23 cellular contexts compared by ENCODE assay signal in genomic region chr1:170095976-170096725, GRCh38. TPM values are rescaled to one million over a fixed set of nuclear protein-coding genes. Genes with fewer than 3 reads are reported as not detected.
DNase-seq lines count a peak whose midpoint lies in the region; ATAC-seq, FAIRE-seq and TF ChIP-seq lines count a peak whose summit lies in the region.
"Had no signal": no experiment of that assay in that cellular context is flagged by ENCODE, and none has a peak within 500 bp of the region (broad histone marks: within the 10 kb centered on the region; RNA-seq: fewer than 3 reads in every experiment).

No MANE protein-coding gene starts in this region.

- CTCF ChIA-PET in Caco-2 (lab: Charles Lee), result no interaction called here
- CTCF ChIA-PET in H1 (lab: Charles Lee; ENCODE audit: partially characterized antibody), result interaction anchor here (0.8 to 0.9 kb wide), 2 partner anchors 22 to 37 kb away, joined by 3 read pairs; partner anchors contain the start of gene KIFAP3
- CTCF ChIA-PET in activated CD4-positive, alpha-beta memory T cell treated with anti-CD3 and anti-CD28 coated beads, Interleukin-2, amount 10 ng/mL, durations not matched to agents 7 days and 5 days (lab: Charles Lee), result no interaction called here

- TF ChIP-seq EP300 in H1 (IDR thresholded peaks at IDR 0.05; ENCODE audit: borderline replicate concordance in 1 of 2, low read depth in 2 of 2, low read length in 2 of 2), result no peak

- H3K4ac ChIP-seq in H1 (replicated peaks; ENCODE audit: insufficient read length, low read depth, low read length), result no peak overlapping the region

- no peaks in the 10 kb centered on the region for H3K9me3 ChIP-seq in Caco-2
- peaks cover 0 to 4% of the 10 kb centered on the region in 2 experiments; a peak in 1 of 4 replicates for H3K9me3 ChIP-seq in H1 (ENCODE audit: insufficient read depth in 2 of 2, low read depth in 1 of 2, low read length in 1 of 2)
- no peaks in the 10 kb centered on the region for H3K9me3 ChIP-seq in neural progenitor cell (ENCODE audit: low read depth)

- TF ChIP-seq CTCF in Caco-2 (IDR thresholded peaks at IDR 0.05; ENCODE audit: insufficient read depth in 1 of 2, low read depth in 1 of 2, low read length in 1 of 2, severe bottlenecking in 1 of 2, unreplicated experiment in 1 of 2), result no peak
- no peak for TF ChIP-seq CTCF in H1 (IDR thresholded peaks at IDR 0.05; ENCODE audit: control extremely low read depth in 1 of 3, insufficient read depth in 1 of 3, low read depth in 1 of 3, low read length in 3 of 3)
- no peak for TF ChIP-seq CTCF in neural progenitor cell (IDR thresholded peaks at IDR 0.05)

- H3K9me3 Mint-ChIP-seq in Caco-2 (ENCODE audit: unreplicated experiment) (peaks cover 10% of the 10 kb centered on the region), neural progenitor cell (peaks cover 10% of the 10 kb centered on the region)
- H3K9me3 Mint-ChIP-seq in activated naive CD4-positive, alpha-beta T cell treated with anti-CD3 and anti-CD28 coated beads, Interleukin-2, amount 50 U/mL, for 72 hours, result peaks cover 0 to 4% of the 10 kb centered on the region in 2 donors
- H3K9me3 Mint-ChIP-seq in activated CD4-positive, alpha-beta memory T cell treated with anti-CD3 and anti-CD28 coated beads, Interleukin-2, amount 10 ng/mL, durations not matched to agents 7 days and 5 days, result peaks cover 3% of the 10 kb centered on the region

- H2BK12ac ChIP-seq in H1 (ENCODE audit: low read depth, low read length), result no peak overlapping the region

- H3K9ac ChIP-seq in H1 (replicated peaks in 1 of 4; ENCODE audit: extremely low read depth in 1 of 4, low read depth in 3 of 4, low read length in 3 of 4), result no peak overlapping the region
- H3K9ac ChIP-seq in neural progenitor cell, result no peak overlapping the region

- TF ChIP-seq RAD21 in H1 (IDR thresholded peaks at IDR 0.05 in 1 of 2, conservative IDR thresholded peaks at IDR 0.05 in 1 of 2; ENCODE audit: low read depth in 2 of 2, low read length in 2 of 2), result no peak

- no peak overlapping the region for H3K56ac ChIP-seq in H1 (replicated peaks; ENCODE audit: insufficient read length, low read depth, low read length)

- H2BK20ac ChIP-seq in H1 (ENCODE audit: low read length), result no peak overlapping the region

- no peak overlapping the region for H4K91ac ChIP-seq in H1 (replicated peaks; ENCODE audit: insufficient read length, low read length)

- no peak for FAIRE-seq in H1 (lab: Jason Lieb, UNC)
- FAIRE-seq: GM12891, H54 had no signal

- H3K27ac Mint-ChIP-seq in Caco-2 (ENCODE audit: unreplicated experiment) (no peak overlapping the region), neural progenitor cell (peak overlapping the region; percentile 96)
- no peak overlapping the region for H3K27ac Mint-ChIP-seq in activated naive CD4-positive, alpha-beta T cell treated with anti-CD3 and anti-CD28 coated beads, Interleukin-2, amount 50 U/mL, for 72 hours
- H3K27ac Mint-ChIP-seq in activated CD4-positive, alpha-beta memory T cell treated with anti-CD3 and anti-CD28 coated beads, Interleukin-2, amount 10 ng/mL, durations not matched to agents 7 days and 5 days, result no peak overlapping the region

- H3K23me2 ChIP-seq in H1 (ENCODE audit: low read depth, low read length), result no peaks in the 10 kb centered on the region

- no peak overlapping the region for H3K18ac ChIP-seq in H1 (ENCODE audit: extremely low read depth, low read length)

- H3K4me1 Mint-ChIP-seq in Caco-2 (ENCODE audit: low read depth, unreplicated experiment), result no peaks in the 10 kb centered on the region
- H3K4me1 Mint-ChIP-seq in neural progenitor cell, result peaks cover 28% of the 10 kb centered on the region
- no peaks in the 10 kb centered on the region for H3K4me1 Mint-ChIP-seq in activated CD4-positive, alpha-beta memory T cell treated with anti-CD3 and anti-CD28 coated beads, Interleukin-2, amount 10 ng/mL, durations not matched to agents 7 days and 5 days

- no TSS peak for BruUV-seq in Caco-2 (replicated peaks; lab: Mats Ljungman, UMichigan)

- no peak overlapping the region for H2AK5ac ChIP-seq in H1 (ENCODE audit: low read depth, low read length)

- no peak overlapping the region for H3K4me3 ChIP-seq in Caco-2 (ENCODE audit: low read depth, low read length)
- no peak overlapping the region for H3K4me3 ChIP-seq in H1 (ENCODE audit: extremely low read depth in 1 of 4, insufficient read depth in 2 of 4, low read depth in 3 of 4, low read length in 4 of 4)
- peak overlapping the region; percentile 4 for H3K4me3 ChIP-seq in neural progenitor cell

- ATAC-seq in activated naive CD4-positive, alpha-beta T cell treated with anti-CD3 and anti-CD28 coated beads, Interleukin-2, amount 50 U/mL, for 72 hours, result no peak

- no peak overlapping the region for H3K14ac ChIP-seq in H1 (ENCODE audit: insufficient read length)

- no peaks in the 10 kb centered on the region for H3K27me3 ChIP-seq in Caco-2 (replicated peaks; ENCODE audit: control insufficient read depth, insufficient read depth, low read length)
- H3K27me3 ChIP-seq in H1 (replicated peaks in 1 of 4; ENCODE audit: control insufficient read depth in 3 of 4, extremely low read depth in 1 of 4, insufficient read depth in 3 of 4, low read length in 3 of 4), result no peaks in the 10 kb centered on the region
- peaks cover 39% of the 10 kb centered on the region for H3K27me3 ChIP-seq in neural progenitor cell

- H3K79me2 ChIP-seq in H1 (ENCODE audit: control insufficient read depth in 1 of 2, insufficient read depth in 2 of 2, low read length in 2 of 2) (no peaks in the 10 kb centered on the region), neural progenitor cell (ENCODE audit: low read depth) (no peaks in the 10 kb centered on the region)

- no peak overlapping the region for H3K4me2 ChIP-seq in H1 (ENCODE audit: insufficient read depth in 1 of 2, low read depth in 2 of 2, low read length in 2 of 2)
- H3K4me2 ChIP-seq in neural progenitor cell, result peak overlapping the region; percentile 53

- H3K4me3 Mint-ChIP-seq in Caco-2 (ENCODE audit: unreplicated experiment), result peak overlapping the region; percentile 45
- peak overlapping the region; percentile 36 for H3K4me3 Mint-ChIP-seq in neural progenitor cell
- no peak overlapping the region for H3K4me3 Mint-ChIP-seq in activated CD4-positive, alpha-beta memory T cell treated with anti-CD3 and anti-CD28 coated beads, Interleukin-2, amount 10 ng/mL, durations not matched to agents 7 days and 5 days

- H3F3A ChIP-seq in neural progenitor cell (ENCODE audit: low read depth), result peaks cover 17% of the 10 kb centered on the region

- no peak overlapping the region for H3K23ac ChIP-seq in H1 (ENCODE audit: insufficient read length)

- H4K20me1 ChIP-seq in H1 (replicated peaks in 1 of 2; ENCODE audit: control insufficient read depth in 1 of 2, insufficient read depth in 2 of 2, low read length in 2 of 2) (no peaks in the 10 kb centered on the region), neural progenitor cell (ENCODE audit: low read depth) (no peaks in the 10 kb centered on the region)

- no peaks in the 10 kb centered on the region for H3K36me3 Mint-ChIP-seq in Caco-2 (ENCODE audit: insufficient read depth, unreplicated experiment)
- H3K36me3 Mint-ChIP-seq in neural progenitor cell, result no peaks in the 10 kb centered on the region
- no peaks in the 10 kb centered on the region for H3K36me3 Mint-ChIP-seq in activated naive CD4-positive, alpha-beta T cell treated with anti-CD3 and anti-CD28 coated beads, Interleukin-2, amount 50 U/mL, for 72 hours
- H3K36me3 Mint-ChIP-seq in activated CD4-positive, alpha-beta memory T cell treated with anti-CD3 and anti-CD28 coated beads, Interleukin-2, amount 10 ng/mL, durations not matched to agents 7 days and 5 days (ENCODE audit: low read depth), result no peaks in the 10 kb centered on the region

- no peak for TF ChIP-seq POLR2A in H1 (IDR thresholded peaks at IDR 0.05; ENCODE audit: control extremely low read depth in 1 of 2, low read depth in 2 of 2, low read length in 2 of 2)

- H2AFZ ChIP-seq in H1 (ENCODE audit: low read length) (peak overlapping the region; percentile 25; the same call in 1 of the 2 replicates), neural progenitor cell (replicated peaks) (no peak overlapping the region)

- intact Hi-C loops in Caco-2 (cut with micrococcal nuclease; ENCODE audit: unreplicated experiment), result loop anchor here (2.0 kb wide), 1 partner anchor 21 kb away; the partner anchor contains the start of gene KIFAP3

- H3K79me1 ChIP-seq in H1 (ENCODE audit: low read depth, low read length), result no peaks in the 10 kb centered on the region

- no peak overlapping the region for H4K5ac ChIP-seq in H1 (ENCODE audit: insufficient read length, low read depth, low read length)

- no peak overlapping the region for H3K27ac ChIP-seq in H1 (ENCODE audit: low read depth, low read length)
- H3K27ac ChIP-seq in neural progenitor cell, result no peak overlapping the region

- POLR2A ChIA-PET in Caco-2 (lab: Charles Lee), result no interaction called here
- POLR2A ChIA-PET in H1 (lab: Charles Lee; ENCODE audit: partially characterized antibody), result no interaction called here
- POLR2A ChIA-PET in activated CD4-positive, alpha-beta memory T cell treated with anti-CD3 and anti-CD28 coated beads, Interleukin-2, amount 10 ng/mL, durations not matched to agents 7 days and 5 days (lab: Charles Lee), result no interaction called here

- H3K4me1 ChIP-seq in Caco-2 (no peaks in the 10 kb centered on the region), H1 (replicated peaks in 1 of 4; ENCODE audit: control insufficient read depth in 3 of 4, insufficient read depth in 4 of 4, low read length in 3 of 4) (no peaks in the 10 kb centered on the region), neural progenitor cell (peaks cover 17% of the 10 kb centered on the region)

- no peak overlapping the region for H2BK5ac ChIP-seq in H1 (ENCODE audit: low read depth, low read length)

- no peak overlapping the region for H4K8ac ChIP-seq in H1 (ENCODE audit: extremely low read depth, insufficient read depth, low read length)

- no peaks in the 10 kb centered on the region for H3K36me3 ChIP-seq in Caco-2 (ENCODE audit: control insufficient read depth, insufficient read depth, low read length)
- no peaks in the 10 kb centered on the region for H3K36me3 ChIP-seq in H1 (ENCODE audit: control insufficient read depth in 2 of 4, insufficient read depth in 4 of 4, low read length in 3 of 4)
- H3K36me3 ChIP-seq in neural progenitor cell, result no peaks in the 10 kb centered on the region

- H2BK120ac ChIP-seq in H1 (replicated peaks; ENCODE audit: low read depth, low read length), result no peak overlapping the region

- H3K27me3 Mint-ChIP-seq in Caco-2 (ENCODE audit: insufficient read depth, unreplicated experiment) (peaks cover 9% of the 10 kb centered on the region), neural progenitor cell (ENCODE audit: insufficient read depth, low read depth) (no peaks in the 10 kb centered on the region)
- H3K27me3 Mint-ChIP-seq in activated CD4-positive, alpha-beta memory T cell treated with anti-CD3 and anti-CD28 coated beads, Interleukin-2, amount 10 ng/mL, durations not matched to agents 7 days and 5 days, result peaks cover 12% of the 10 kb centered on the region

- no peak overlapping the region for H2BK15ac ChIP-seq in H1 (ENCODE audit: low read length)

- no peak for DNase-seq in Caco-2
- peak; percentile 50 for DNase-seq in NCI-H524 treated with DMSO at 0.1 percent for 48 hours (lab: John Stamatoyannopoulos, UW)
- no peak for DNase-seq in H1 (ENCODE audit: low read depth in 1 of 2, low spot score in 2 of 2)
- peak; percentile 50 for DNase-seq in neural progenitor cell (ENCODE audit: low spot score)
- DNase-seq in activated naive CD4-positive, alpha-beta T cell treated with anti-CD3 and anti-CD28 coated beads, Interleukin-2, amount 50 U/mL, for 72 hours (ENCODE audit: low spot score in 2 of 2), result no peak
- DNase-seq in activated CD4-positive, alpha-beta memory T cell treated with anti-CD3 and anti-CD28 coated beads, Interleukin-2, amount 10 ng/mL, durations not matched to agents 7 days and 5 days, result no peak
- DNase-seq in NCI-H1092 (lab: John Stamatoyannopoulos, UW), result no peak
- DNase-seq: C1 segment of cervical spinal cord, GF-D8, IMR-90, Kasumi-1, MM.1S, NCI-H1105, NCI-H1694, NCI-H2107, NCI-H2227 treated with DMSO at 0.1 percent for 48 hours, NCI-H748 treated with DMSO at 0.1 percent for 48 hours, PC-3 had no signal

RNA-seq across cellular contexts. Expression of gene KIFAP3, which starts 21.7 kb away (rescaled TPM):
- total RNA-seq in Caco-2 (2022) (10.9 and 11.0 TPM in 2 replicates), neural progenitor cell (ENCODE audit: low replicate concordance) (5.0 and 7.7 TPM in 2 replicates)
- total RNA-seq in H1 (2021; fragmentation: NEBNext Ultra II Directional; extraction: Animal tissue kit (Norgen Biotek cat#: 25700)), result 3.2 TPM in 2 replicates
- 0.71 and 1.3 TPM in 2 replicates for polyA plus RNA-seq in H1 (2011; rRNA removed)
- 1.3 TPM for polyA plus RNA-seq in H1 (2011; cell fraction: cytosol; rRNA removed)
- 0.51 TPM for polyA plus RNA-seq in H1 (2011; cell fraction: nucleus; rRNA removed)
- 1.6 to 2.2 TPM (median 1.8 TPM) in 4 replicates for polyA plus RNA-seq in H1 (2012, experiment 1 of 2)
- 0.22 TPM for polyA plus RNA-seq in H1 (2012, experiment 2 of 2)
- 2.5 TPM for polyA plus RNA-seq in H1 (2013, experiment 1 of 2)
- 2.3 TPM for polyA plus RNA-seq in H1 (2013, experiment 2 of 2)
- polyA minus RNA-seq in H1 (2011; rRNA and poly(A)+ RNA removed), result 1.9 and 2.6 TPM in 2 replicates
- 1.2 TPM for polyA minus RNA-seq in H1 (2011; cell fraction: cytosol; rRNA and poly(A)+ RNA removed)
- 2.4 TPM for polyA minus RNA-seq in H1 (2011; cell fraction: nucleus; rRNA and poly(A)+ RNA removed)
- 10 to 100 TPM; 13.2 to 15.8 TPM for total RNA-seq in activated naive CD4-positive, alpha-beta T cell treated with anti-CD3 and anti-CD28 coated beads, Interleukin-2, amount 50 U/mL, for 72 hours
- 10 to 100 TPM; 27.7 to 28.0 TPM for total RNA-seq in activated CD4-positive, alpha-beta memory T cell treated with anti-CD3 and anti-CD28 coated beads, Interleukin-2, amount 10 ng/mL, durations not matched to agents 7 days and 5 days

RNA-seq across cellular contexts. Expression of gene NTMT2, which starts 49.6 kb away (rescaled TPM):
- total RNA-seq in Caco-2 (2022) (not detected in 2 replicates), neural progenitor cell (ENCODE audit: low replicate concordance) (not detected in 2 replicates)
- 0.67 TPM in 1 of 2 replicates, not detected in the other for total RNA-seq in H1 (2021; fragmentation: NEBNext Ultra II Directional; extraction: Animal tissue kit (Norgen Biotek cat#: 25700))
- 0.17 and 0.38 TPM in 2 replicates for polyA plus RNA-seq in H1 (2011; rRNA removed)
- 0.23 TPM for polyA plus RNA-seq in H1 (2011; cell fraction: cytosol; rRNA removed)
- polyA plus RNA-seq in H1 (2011; cell fraction: nucleus; rRNA removed), result 0.30 TPM
- polyA plus RNA-seq in H1 (2012, experiment 1 of 2), result 0.18 to 0.57 TPM (median 0.25 TPM) in 3 of 4 replicates, not detected in the other
- 0.21 TPM for polyA plus RNA-seq in H1 (2012, experiment 2 of 2)
- 0.12 TPM for polyA plus RNA-seq in H1 (2013, experiment 1 of 2)
- polyA plus RNA-seq in H1 (2013, experiment 2 of 2), result 0.15 TPM
- 0.38 and 0.78 TPM in 2 replicates for polyA minus RNA-seq in H1 (2011; rRNA and poly(A)+ RNA removed)
- not detected for polyA minus RNA-seq in H1 (2011; cell fraction: cytosol; rRNA and poly(A)+ RNA removed)
- polyA minus RNA-seq in H1 (2011; cell fraction: nucleus; rRNA and poly(A)+ RNA removed), result 0.90 TPM
- total RNA-seq in activated naive CD4-positive, alpha-beta T cell treated with anti-CD3 and anti-CD28 coated beads, Interleukin-2, amount 50 U/mL, for 72 hours, result not detected
- total RNA-seq in activated CD4-positive, alpha-beta memory T cell treated with anti-CD3 and anti-CD28 coated beads, Interleukin-2, amount 10 ng/mL, durations not matched to agents 7 days and 5 days, result not detected
- total RNA-seq: Daoy, HT1080, IMR-90, PC-3, SK-MEL-5 had no signal
- polyA plus RNA-seq: IMR-90 had no signal

Comparison
In these comparisons a context has a peak if more than half of its experiments do, and no peak if none do; other contexts are left out.
1. DNase-seq: peak in NCI-H524 treated with DMSO at 0.1 percent for 48 hours (single experiment) and neural progenitor cell (single experiment); none in Caco-2 (0 of 2), H1 (0 of 2), activated naive CD4-positive, alpha-beta T cell treated with anti-CD3 and anti-CD28 coated beads, Interleukin-2, amount 50 U/mL, for 72 hours (0 of 2), activated CD4-positive, alpha-beta memory T cell treated with anti-CD3 and anti-CD28 coated beads, Interleukin-2, amount 10 ng/mL, durations not matched to agents 7 days and 5 days (single experiment) and NCI-H1092 (single experiment).